Comparison of ENCODE assay signal across 21 cellular contexts in genomic region chr12:104693493-104693892, GRCh38.
DNase-seq lines count a peak whose midpoint lies in the region; ATAC-seq and TF ChIP-seq lines count a peak whose summit lies in the region.
"Had no signal": no experiment of that assay in that cellular context is flagged by ENCODE, and none has a peak within 500 bp of the region (broad histone marks: within the 10 kb centered on the region; RNA-seq: fewer than 3 reads in every experiment).

No MANE protein-coding gene starts in this region.

- H3K4me1 Mint-ChIP-seq in activated CD4-positive, alpha-beta T cell treated with anti-CD3 and anti-CD28 coated beads, Interleukin-2, amount 10 ng/mL, durations not matched to agents 24 days and 14 days = peaks cover 77% of the 10 kb centered on the region
- H3K4me1 Mint-ChIP-seq in activated CD4-positive, alpha-beta memory T cell treated with anti-CD3 and anti-CD28 coated beads, Interleukin-2, amount 10 ng/mL, durations not matched to agents 7 days and 5 days = peaks cover 82% of the 10 kb centered on the region
- peaks cover 88 to 91% of the 10 kb centered on the region in 2 donors for H3K4me1 Mint-ChIP-seq in natural killer cell

- POLR2A ChIA-PET in activated CD4-positive, alpha-beta memory T cell treated with anti-CD3 and anti-CD28 coated beads, Interleukin-2, amount 10 ng/mL, durations not matched to agents 7 days and 5 days (lab: Charles Lee) = interaction anchor here (1.0 kb wide), 1 partner anchor 11 kb away, joined by 4 read pairs; no protein-coding TSS in a partner anchor

- no peak overlapping the region for H3K4me3 ChIP-seq in BLaER1
- H3K4me3 ChIP-seq: SJCRH30 had no signal

- no peak for TF ChIP-seq CTCF in natural killer cell (IDR thresholded peaks at IDR 0.05)

- H3K36me3 ChIP-seq in BLaER1 = peaks cover 31% of the 10 kb centered on the region
- H3K36me3 ChIP-seq: SJCRH30 had no signal

- H3K27ac ChIP-seq in BLaER1 = no peak overlapping the region
- H3K27ac ChIP-seq: HL-60, SJCRH30 had no signal

- CTCF ChIA-PET in activated CD4-positive, alpha-beta memory T cell treated with anti-CD3 and anti-CD28 coated beads, Interleukin-2, amount 10 ng/mL, durations not matched to agents 7 days and 5 days (lab: Charles Lee) = no interaction called here

- H3K9ac ChIP-seq in BLaER1 = no peak overlapping the region

- H3K27me3 ChIP-seq in BLaER1 = no peaks in the 10 kb centered on the region
- H3K27me3 ChIP-seq: SJCRH30 had no signal

- no peak overlapping the region for H3K4me3 Mint-ChIP-seq in activated CD4-positive, alpha-beta T cell treated with anti-CD3 and anti-CD28 coated beads, Interleukin-2, amount 10 ng/mL, durations not matched to agents 24 days and 14 days
- H3K4me3 Mint-ChIP-seq in activated CD4-positive, alpha-beta memory T cell treated with anti-CD3 and anti-CD28 coated beads, Interleukin-2, amount 10 ng/mL, durations not matched to agents 7 days and 5 days = no peak overlapping the region
- H3K4me3 Mint-ChIP-seq in natural killer cell = peak overlapping the region; percentile 74
- H3K4me3 Mint-ChIP-seq: brain; stimulated activated naive CD8-positive, alpha-beta T cell treated with anti-CD3 and anti-CD28 coated beads, Interleukin-15, amount 100 ng/mL, for 72 hours had no signal

- H3K4me2 ChIP-seq in BLaER1 = 0 out of 2 replicates have a peak overlapping the region, but pooled peaks have one; percentile 87

- peaks cover 9% of the 10 kb centered on the region for H3K9me3 Mint-ChIP-seq in activated CD4-positive, alpha-beta T cell treated with anti-CD3 and anti-CD28 coated beads, Interleukin-2, amount 10 ng/mL, durations not matched to agents 24 days and 14 days
- H3K9me3 Mint-ChIP-seq in activated CD4-positive, alpha-beta memory T cell treated with anti-CD3 and anti-CD28 coated beads, Interleukin-2, amount 10 ng/mL, durations not matched to agents 7 days and 5 days = peaks cover 10% of the 10 kb centered on the region
- H3K9me3 Mint-ChIP-seq in natural killer cell = no peaks in the 10 kb centered on the region
- H3K9me3 Mint-ChIP-seq: naive thymus-derived CD8-positive, alpha-beta T cell had no signal

- H3K27ac Mint-ChIP-seq in activated CD4-positive, alpha-beta T cell treated with anti-CD3 and anti-CD28 coated beads, Interleukin-2, amount 10 ng/mL, durations not matched to agents 24 days and 14 days = peak overlapping the region; percentile 64
- peak overlapping the region; percentile 13 for H3K27ac Mint-ChIP-seq in activated CD4-positive, alpha-beta memory T cell treated with anti-CD3 and anti-CD28 coated beads, Interleukin-2, amount 10 ng/mL, durations not matched to agents 7 days and 5 days
- H3K27ac Mint-ChIP-seq in natural killer cell = peak overlapping the region; percentile 21 to 75

- H3K27me3 Mint-ChIP-seq in activated CD4-positive, alpha-beta T cell treated with anti-CD3 and anti-CD28 coated beads, Interleukin-2, amount 10 ng/mL, durations not matched to agents 24 days and 14 days = peaks cover 2% of the 10 kb centered on the region
- H3K27me3 Mint-ChIP-seq in activated CD4-positive, alpha-beta memory T cell treated with anti-CD3 and anti-CD28 coated beads, Interleukin-2, amount 10 ng/mL, durations not matched to agents 7 days and 5 days = no peaks in the 10 kb centered on the region
- no peaks in the 10 kb centered on the region for H3K27me3 Mint-ChIP-seq in natural killer cell (ENCODE audit: low read depth in 2 of 2)
- H3K27me3 Mint-ChIP-seq: brain; naive thymus-derived CD8-positive, alpha-beta T cell; stimulated activated naive CD8-positive, alpha-beta T cell treated with anti-CD3 and anti-CD28 coated beads, Interleukin-15, amount 100 ng/mL, for 72 hours had no signal

- no peak for DNase-seq in activated CD4-positive, alpha-beta T cell treated with anti-CD3 and anti-CD28 coated beads, Interleukin-2, amount 10 ng/mL, durations not matched to agents 24 days and 14 days
- DNase-seq in activated CD4-positive, alpha-beta T cell treated with anti-CD3 and anti-CD28 coated beads for 48 hours = no peak
- no peak for DNase-seq in activated CD4-positive, alpha-beta memory T cell treated with anti-CD3 and anti-CD28 coated beads, Interleukin-2, amount 10 ng/mL, durations not matched to agents 7 days and 5 days
- DNase-seq in natural killer cell (no peak), GM19240 (ENCODE audit: insufficient read length, low spot score) (no peak), NCI-H774 (lab: John Stamatoyannopoulos, UW) (no peak)
- DNase-seq: activated effector memory CD4-positive, alpha-beta T cell treated with anti-CD3 and anti-CD28 coated beads, Interleukin-2, amount 50 U/mL, for 16 hours; C1 segment of cervical spinal cord; GOT3; Karpas-422; left ventricle myocardium superior; naive thymus-derived CD8-positive, alpha-beta T cell; NCI-H1436; NCI-H82; SJCRH30; stimulated activated CD4-positive, alpha-beta T cell treated with anti-CD3 and anti-CD28 coated beads, Interleukin-15, amount 100 ng/mL, for 24 hours; stimulated activated naive CD8-positive, alpha-beta T cell treated with anti-CD3 and anti-CD28 coated beads, Interleukin-15, amount 100 ng/mL, for 72 hours had no signal

- peaks cover 14% of the 10 kb centered on the region for H3K9me3 ChIP-seq in BLaER1
- H3K9me3 ChIP-seq: SJCRH30 had no signal

- H4K20me1 ChIP-seq in BLaER1 = peaks cover 96% of the 10 kb centered on the region

- peaks cover 49% of the 10 kb centered on the region for H3K36me3 Mint-ChIP-seq in activated CD4-positive, alpha-beta T cell treated with anti-CD3 and anti-CD28 coated beads, Interleukin-2, amount 10 ng/mL, durations not matched to agents 24 days and 14 days (ENCODE audit: low read depth)
- peaks cover 79% of the 10 kb centered on the region for H3K36me3 Mint-ChIP-seq in activated CD4-positive, alpha-beta memory T cell treated with anti-CD3 and anti-CD28 coated beads, Interleukin-2, amount 10 ng/mL, durations not matched to agents 7 days and 5 days (ENCODE audit: low read depth)
- no peaks in the 10 kb centered on the region for H3K36me3 Mint-ChIP-seq in natural killer cell

- ATAC-seq in natural killer cell = no peak
- ATAC-seq in HG03565 (IDR thresholded peaks at IDR 0.05; ENCODE audit: unreplicated experiment) = no peak
- ATAC-seq: left ventricle myocardium superior; naive thymus-derived CD8-positive, alpha-beta T cell; stimulated activated naive CD8-positive, alpha-beta T cell treated with anti-CD3 and anti-CD28 coated beads, Interleukin-15, amount 100 ng/mL, for 72 hours had no signal

- intact Hi-C loops in activated CD4-positive, alpha-beta T cell treated with anti-CD3 and anti-CD28 coated beads, Interleukin-2, amount 10 ng/mL, durations not matched to agents 24 days and 14 days (cut with micrococcal nuclease) = no loop called here
- intact Hi-C loops in natural killer cell (cut with micrococcal nuclease) = loop anchor here (5.0 kb wide), 1 partner anchor 176 kb away; no protein-coding TSS in a partner anchor

- H3K4me1 ChIP-seq in BLaER1 = peaks cover 72% of the 10 kb centered on the region
- H3K4me1 ChIP-seq: SJCRH30 had no signal

Comparison
In these comparisons a context has a peak if more than half of its experiments do, and no peak if none do; other contexts are left out.
1. H3K27ac Mint-ChIP-seq: peak in every context shown above with its lines; median percentile 64 in activated CD4-positive, alpha-beta T cell treated with anti-CD3 and anti-CD28 coated beads, Interleukin-2, amount 10 ng/mL, durations not matched to agents 24 days and 14 days; 48 in natural killer cell; 13 in activated CD4-positive, alpha-beta memory T cell treated with anti-CD3 and anti-CD28 coated beads, Interleukin-2, amount 10 ng/mL, durations not matched to agents 7 days and 5 days.